In genomic region chr4:1538096-1538410, GRCh38 we compare ENCODE assay signal across 19 cellular contexts.
"Had no signal": no experiment of that assay in that cellular context is flagged by ENCODE, and none has a peak within 500 bp of the region (broad histone marks: within the 10 kb centered on the region; RNA-seq: fewer than 3 reads in every experiment).

No MANE protein-coding gene starts in this region.

- H3K27ac ChIP-seq: colonic mucosa, esophagus squamous epithelium, gastroesophageal sphincter, neutrophil, testis, tibial nerve, upper lobe of right lung, vagina had no signal

- H3K4me1 ChIP-seq: colonic mucosa, testis, vagina had no signal

- H3K4me3 ChIP-seq: colonic mucosa, esophagus squamous epithelium, gastroesophageal sphincter, smooth muscle cell, testis, tibial nerve, upper lobe of right lung, vagina had no signal

- H3K27me3 Mint-ChIP-seq: stimulated activated naive CD8-positive, alpha-beta T cell treated with anti-CD3 and anti-CD28 coated beads, Interleukin-15, Interleukin-2, amounts not matched to agents 100 ng/mL and 50 ng/mL, for 24 hours had no signal

- ATAC-seq: gastroesophageal sphincter; left colon; stimulated activated effector memory CD8-positive, alpha-beta T cell treated with anti-CD3 and anti-CD28 coated beads, Interleukin-12 subunit alpha, Interleukin-12 subunit beta, amount 100 ng/mL, for 72 hours; upper lobe of right lung had no signal

- H3K27me3 ChIP-seq: testis, vagina had no signal

- H3K4me3 Mint-ChIP-seq: immature natural killer cell; nephron; stimulated activated effector memory CD8-positive, alpha-beta T cell treated with anti-CD3 and anti-CD28 coated beads, Interleukin-12 subunit alpha, Interleukin-12 subunit beta, amount 100 ng/mL, for 72 hours; stimulated activated naive CD8-positive, alpha-beta T cell treated with anti-CD3 and anti-CD28 coated beads, Interleukin-15, Interleukin-2, amounts not matched to agents 100 ng/mL and 50 ng/mL, for 24 hours had no signal

- H3K27ac Mint-ChIP-seq: immature natural killer cell; stimulated activated effector memory CD8-positive, alpha-beta T cell treated with anti-CD3 and anti-CD28 coated beads, Interleukin-12 subunit alpha, Interleukin-12 subunit beta, amount 100 ng/mL, for 72 hours; stimulated activated naive CD8-positive, alpha-beta T cell treated with anti-CD3 and anti-CD28 coated beads, Interleukin-15, Interleukin-2, amounts not matched to agents 100 ng/mL and 50 ng/mL, for 24 hours had no signal

- DNase-seq: cerebellar nuclear complex; colonic mucosa; dermis blood vessel endothelial cell; esophagus squamous epithelium; foreskin fibroblast; immature natural killer cell; left colon; stimulated activated CD4-positive, alpha-beta T cell treated with anti-CD3 and anti-CD28 coated beads, Interleukin-4, amount 100 ng/mL, for 1 hour; stimulated activated CD8-positive, alpha-beta memory T cell treated with anti-CD3 and anti-CD28 coated beads, Interleukin-4, amount 100 ng/mL, for 48 hours; testis; upper lobe of right lung had no signal

- H3K9me3 ChIP-seq: colonic mucosa, esophagus squamous epithelium, gastroesophageal sphincter, neutrophil, testis, tibial nerve, upper lobe of right lung, vagina had no signal

- H3K36me3 ChIP-seq: colonic mucosa, esophagus squamous epithelium, gastroesophageal sphincter, neutrophil, tibial nerve, upper lobe of right lung, vagina had no signal

- H3K36me3 Mint-ChIP-seq: immature natural killer cell; stimulated activated effector memory CD8-positive, alpha-beta T cell treated with anti-CD3 and anti-CD28 coated beads, Interleukin-12 subunit alpha, Interleukin-12 subunit beta, amount 100 ng/mL, for 72 hours had no signal

- H3K4me1 Mint-ChIP-seq: immature natural killer cell; stimulated activated effector memory CD8-positive, alpha-beta T cell treated with anti-CD3 and anti-CD28 coated beads, Interleukin-12 subunit alpha, Interleukin-12 subunit beta, amount 100 ng/mL, for 72 hours had no signal

- H3K9me3 Mint-ChIP-seq: immature natural killer cell; nephron; stimulated activated effector memory CD8-positive, alpha-beta T cell treated with anti-CD3 and anti-CD28 coated beads, Interleukin-12 subunit alpha, Interleukin-12 subunit beta, amount 100 ng/mL, for 72 hours; stimulated activated naive CD8-positive, alpha-beta T cell treated with anti-CD3 and anti-CD28 coated beads, Interleukin-15, Interleukin-2, amounts not matched to agents 100 ng/mL and 50 ng/mL, for 24 hours had no signal
